In genomic region chr1:110225756-110226404, GRCh38 we compare ENCODE assay signal across 26 cellular contexts.
"Had no signal": no experiment of that assay in that cellular context is flagged by ENCODE, and none has a peak within 500 bp of the region (broad histone marks: within the 10 kb centered on the region; RNA-seq: fewer than 3 reads in every experiment).

No MANE protein-coding gene starts in this region.

- H3K9me3 ChIP-seq: neutrophil, ovary, psoas muscle, right lobe of liver, sigmoid colon, stomach, thoracic aorta, thyroid gland, tibial nerve, upper lobe of left lung, vagina had no signal

- H3K36me3 ChIP-seq: neural progenitor cell, ovary, right lobe of liver had no signal

- H3K27ac ChIP-seq: neural progenitor cell, neutrophil, ovary, parathyroid adenoma, psoas muscle, right lobe of liver, sigmoid colon, stomach, thoracic aorta, thyroid gland, tibial nerve, upper lobe of left lung, vagina had no signal

- H2AFZ ChIP-seq: neural progenitor cell, parathyroid adenoma had no signal

- ATAC-seq: naive thymus-derived CD4-positive, alpha-beta T cell; natural killer cell; psoas muscle; right cardiac atrium; right lobe of liver; stimulated activated effector memory CD8-positive, alpha-beta T cell treated with anti-CD3 and anti-CD28 coated beads, Interleukin-12 subunit alpha, Interleukin-12 subunit beta, amount 100 ng/mL, for 72 hours; stimulated activated naive B cell treated with anti-CD40 and anti-IgM and Interleukin-4, amounts not matched to agents 10 μg/mL and 1 μg/mL and 100 μg/mL, for 72 hours had no signal

- H3K4me1 ChIP-seq: neural progenitor cell, parathyroid adenoma, psoas muscle, right lobe of liver, sigmoid colon, stomach, thyroid gland, tibial nerve, upper lobe of left lung had no signal

- H3K4me3 ChIP-seq: neural progenitor cell, ovary, psoas muscle, right lobe of liver, sigmoid colon, stomach, thoracic aorta, thyroid gland, tibial nerve, upper lobe of left lung, vagina had no signal

- DNase-seq: naive thymus-derived CD4-positive, alpha-beta T cell; natural killer cell; nucleus accumbens; ovary; psoas muscle; right cardiac atrium; right lobe of liver; sigmoid colon; stimulated activated CD4-positive, alpha-beta T cell treated with anti-CD3 and anti-CD28 coated beads, Interleukin-15, amount 100 ng/mL, for 24 hours; stimulated activated CD4-positive, alpha-beta T cell treated with anti-CD3 and anti-CD28 coated beads, Interleukin-2, amount 100 ng/mL, for 24 hours; stimulated activated CD4-positive, alpha-beta T cell treated with anti-CD3 and anti-CD28 coated beads, Interleukin-2, amount 100 ng/mL, for 48 hours; stimulated activated CD4-positive, alpha-beta T cell treated with anti-CD3 and anti-CD28 coated beads, Interleukin-4, amount 100 ng/mL, for 24 hours; stimulated activated naive B cell treated with anti-CD40 and anti-IgM and Interleukin-4, amounts not matched to agents 10 μg/mL and 1 μg/mL and 100 μg/mL, for 72 hours; stimulated activated naive CD4-positive, alpha-beta T cell treated with Interleukin-2 at 50 U/mL for 16 hours; stomach; thyroid gland; trophoblast cell had no signal

- H3K9ac ChIP-seq: neural progenitor cell, parathyroid adenoma had no signal

- H3K4me3 Mint-ChIP-seq: naive thymus-derived CD4-positive, alpha-beta T cell; natural killer cell; nephron; neural progenitor cell; stimulated activated effector memory CD8-positive, alpha-beta T cell treated with anti-CD3 and anti-CD28 coated beads, Interleukin-12 subunit alpha, Interleukin-12 subunit beta, amount 100 ng/mL, for 72 hours; stimulated activated naive B cell treated with anti-CD40 and anti-IgM and Interleukin-4, amounts not matched to agents 10 μg/mL and 1 μg/mL and 100 μg/mL, for 72 hours had no signal

- H3K27me3 ChIP-seq: neural progenitor cell, neutrophil, ovary, right lobe of liver, sigmoid colon, stomach, thyroid gland, tibial nerve, upper lobe of left lung, vagina had no signal

- H3K4me1 Mint-ChIP-seq: natural killer cell; stimulated activated effector memory CD8-positive, alpha-beta T cell treated with anti-CD3 and anti-CD28 coated beads, Interleukin-12 subunit alpha, Interleukin-12 subunit beta, amount 100 ng/mL, for 72 hours had no signal

- H3K4me2 ChIP-seq: neural progenitor cell had no signal

- H3K27me3 Mint-ChIP-seq: naive thymus-derived CD4-positive, alpha-beta T cell; stimulated activated naive B cell treated with anti-CD40 and anti-IgM and Interleukin-4, amounts not matched to agents 10 μg/mL and 1 μg/mL and 100 μg/mL, for 72 hours had no signal

- H3K9me3 Mint-ChIP-seq: naive thymus-derived CD4-positive, alpha-beta T cell; natural killer cell; nephron; neural progenitor cell; stimulated activated effector memory CD8-positive, alpha-beta T cell treated with anti-CD3 and anti-CD28 coated beads, Interleukin-12 subunit alpha, Interleukin-12 subunit beta, amount 100 ng/mL, for 72 hours; stimulated activated naive B cell treated with anti-CD40 and anti-IgM and Interleukin-4, amounts not matched to agents 10 μg/mL and 1 μg/mL and 100 μg/mL, for 72 hours had no signal

- H3K27ac Mint-ChIP-seq: natural killer cell; nephron; neural progenitor cell; stimulated activated effector memory CD8-positive, alpha-beta T cell treated with anti-CD3 and anti-CD28 coated beads, Interleukin-12 subunit alpha, Interleukin-12 subunit beta, amount 100 ng/mL, for 72 hours; stimulated activated naive B cell treated with anti-CD40 and anti-IgM and Interleukin-4, amounts not matched to agents 10 μg/mL and 1 μg/mL and 100 μg/mL, for 72 hours had no signal
